9 cellular contexts compared by ENCODE assay signal in the genomic region with DNA sequence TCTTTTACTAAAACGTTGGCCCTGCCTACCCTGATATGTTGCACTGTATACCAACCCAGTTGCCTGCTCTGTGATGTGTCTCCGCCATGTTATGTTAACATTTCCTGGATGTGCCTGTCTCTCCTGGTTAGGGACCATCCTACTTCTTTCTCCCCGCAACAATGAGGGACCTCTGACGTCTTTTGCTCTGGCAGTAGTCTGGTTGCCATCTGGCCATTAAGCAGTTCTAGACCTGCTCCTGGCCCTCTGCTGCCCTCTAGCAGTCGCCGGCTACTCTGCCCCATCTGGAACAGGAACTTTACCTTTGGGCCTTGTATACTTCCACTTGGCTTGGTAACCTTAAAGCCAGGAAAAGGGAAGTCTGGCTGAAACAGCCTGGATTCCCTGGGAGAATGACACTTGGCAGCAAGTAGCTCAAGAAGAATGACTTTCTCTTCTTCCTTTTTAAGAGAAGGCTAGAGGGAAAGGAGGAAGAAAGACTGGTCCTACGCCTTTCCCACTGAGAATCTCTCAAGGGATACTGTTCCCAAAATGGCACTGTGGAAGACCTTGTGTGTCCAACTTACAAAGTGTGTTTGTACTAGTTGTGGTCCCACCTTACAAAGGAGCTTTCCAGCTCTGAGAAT.
DNase-seq lines count a peak whose midpoint lies in the region; ATAC-seq, FAIRE-seq and TF ChIP-seq lines count a peak whose summit lies in the region.
"Had no signal": no experiment of that assay in that cellular context is flagged by ENCODE, and none has a peak within 500 bp of the region (broad histone marks: within the 10 kb centered on the region; RNA-seq: fewer than 3 reads in every experiment).

No MANE protein-coding gene starts in this region.

- no TSS peak for BruUV-seq in IMR-90 (replicated peaks; lab: Mats Ljungman, UMichigan)

- no peak overlapping the region for H2BK5ac ChIP-seq in IMR-90 (ENCODE audit: low read depth, low read length, poor library complexity, severe bottlenecking)

- H3K27me3 ChIP-seq in BLaER1 treated with 17β-estradiol and CSF1 and Interleukin-3, amounts not matched to agents 10 nM and 100 nM, result peaks cover 85 to 100% (median 98%) of the 10 kb centered on the region in 11 experiments
- H3K27me3 ChIP-seq in IMR-90 (ENCODE audit: control insufficient read depth, insufficient read depth, low read length) (no peaks in the 10 kb centered on the region; the same call in 1 of the 2 replicates), SJCRH30 (no peaks in the 10 kb centered on the region), bronchial epithelial cell (ENCODE audit: control insufficient read depth, insufficient read depth, low read length) (no peaks in the 10 kb centered on the region)

- H2BK120ac ChIP-seq in IMR-90 (ENCODE audit: low read depth, low read length), result no peak overlapping the region

- in situ Hi-C loops in IMR-90 (cut with MboI; ENCODE audit: low sequenced_read_pairs), result no loop called here

- no peak overlapping the region for H4K91ac ChIP-seq in IMR-90 (ENCODE audit: insufficient read depth, low read depth, low read length)

- H3K56ac ChIP-seq in IMR-90 (ENCODE audit: extremely low read depth, insufficient read depth, low read length), result no peak overlapping the region

- H2BK20ac ChIP-seq in IMR-90 (ENCODE audit: low read depth, low read length), result no peak overlapping the region

- no peaks in the 10 kb centered on the region for H3K79me1 ChIP-seq in IMR-90 (ENCODE audit: low read depth in 1 of 2, low read length in 2 of 2)

- H2AFZ ChIP-seq in IMR-90 (replicated peaks; ENCODE audit: low read length, poor library complexity), result no peak overlapping the region

- no peak for TF ChIP-seq POLR2A in IMR-90 (IDR thresholded peaks at IDR 0.05; ENCODE audit: low read depth, low read length)

- CTCF ChIA-PET in IMR-90 (lab: Yijun Ruan, JAX), result interaction anchor here (0.6 to 1.7 kb wide), 2 partner anchors 10 to 129 kb away, joined by 3 to 4 read pairs; no protein-coding TSS in a partner anchor

- H3K36me3 ChIP-seq in BLaER1 treated with 17β-estradiol and CSF1 and Interleukin-3, amounts not matched to agents 10 nM and 100 nM, result no peaks in the 10 kb centered on the region
- H3K36me3 ChIP-seq in IMR-90 (ENCODE audit: control insufficient read depth, insufficient read depth, low read length), result no peaks in the 10 kb centered on the region
- no peaks in the 10 kb centered on the region for H3K36me3 ChIP-seq in SJCRH30
- no peaks in the 10 kb centered on the region for H3K36me3 ChIP-seq in bronchial epithelial cell (ENCODE audit: control insufficient read depth, insufficient read depth, low read length)
- H3K36me3 ChIP-seq: thoracic aorta had no signal

- no peak overlapping the region for H3K4me3 ChIP-seq in BLaER1 treated with 17β-estradiol and CSF1 and Interleukin-3, amounts not matched to agents 10 nM and 100 nM
- H3K4me3 ChIP-seq in IMR-90 (ENCODE audit: insufficient read depth, low read depth, low read length), result no peak overlapping the region
- H3K4me3 ChIP-seq in SJCRH30, result no peak overlapping the region
- no peak overlapping the region for H3K4me3 ChIP-seq in bronchial epithelial cell (ENCODE audit: low read depth, low read length)
- H3K4me3 ChIP-seq: thoracic aorta had no signal

- peak overlapping the region in 8 of 11 experiments; percentile 35 to 72 (median 52); a peak in 13 of 22 replicates for H3K27ac ChIP-seq in BLaER1 treated with 17β-estradiol and CSF1 and Interleukin-3, amounts not matched to agents 10 nM and 100 nM
- no peak overlapping the region for H3K27ac ChIP-seq in IMR-90 (ENCODE audit: insufficient read depth, low read length)
- H3K27ac ChIP-seq in SJCRH30, result peak overlapping the region; percentile 97
- H3K27ac ChIP-seq: thoracic aorta had no signal

- ATAC-seq in GM18909 (IDR thresholded peaks at IDR 0.05; ENCODE audit: poor library complexity, unreplicated experiment) (peak; percentile 64), IMR-90 (ENCODE audit: low read depth) (no peak; the same call in 1 of the 2 replicates), GM18520 (IDR thresholded peaks at IDR 0.05; ENCODE audit: unreplicated experiment) (no peak), GM21423 (IDR thresholded peaks at IDR 0.05; ENCODE audit: unreplicated experiment) (no peak)

- H4K20me1 ChIP-seq in BLaER1 treated with 17β-estradiol and CSF1 and Interleukin-3, amounts not matched to agents 10 nM and 100 nM, result no peaks in the 10 kb centered on the region; a peak in 1 of 22 replicates
- no peaks in the 10 kb centered on the region for H4K20me1 ChIP-seq in IMR-90 (ENCODE audit: insufficient read depth, low read length)

- H3K23ac ChIP-seq in IMR-90 (ENCODE audit: low read depth, low read length), result no peak overlapping the region

- POLR2A ChIA-PET in IMR-90 (lab: Charles Lee; ENCODE audit: unreplicated experiment), result no interaction called here

- TF ChIP-seq CTCF in IMR-90 (conservative IDR thresholded peaks at IDR 0.05; ENCODE audit: low read depth, low read length) (peak; percentile 33; the same call in 1 of the 2 replicates), bronchial epithelial cell (IDR thresholded peaks at IDR 0.05; ENCODE audit: insufficient read depth, low read length, severe bottlenecking) (peak; percentile 74)

- H3K4me2 ChIP-seq in BLaER1 treated with 17β-estradiol and CSF1 and Interleukin-3, amounts not matched to agents 10 nM and 100 nM, result peak overlapping the region; percentile 34 to 69 (median 62); a peak in 19 of 22 replicates
- H3K4me2 ChIP-seq in IMR-90 (ENCODE audit: low read depth, low read length), result no peak overlapping the region

- dilution Hi-C loops in IMR-90 (cut with HindIII; ENCODE audit: low sequenced_read_pairs, unreplicated experiment), result no loop called here

- peak; percentile 52 for FAIRE-seq in bronchial epithelial cell (lab: Jason Lieb, UNC)

- peaks cover 6 to 18% (median 9%) of the 10 kb centered on the region in 11 experiments for H3K9me3 ChIP-seq in BLaER1 treated with 17β-estradiol and CSF1 and Interleukin-3, amounts not matched to agents 10 nM and 100 nM (replicated peaks in 1 of 11)
- H3K9me3 ChIP-seq in IMR-90 (ENCODE audit: control insufficient read depth, insufficient read depth, low read length), result no peaks in the 10 kb centered on the region
- no peaks in the 10 kb centered on the region for H3K9me3 ChIP-seq in SJCRH30 (replicated peaks)
- H3K9me3 ChIP-seq: thoracic aorta had no signal

- H4K5ac ChIP-seq in IMR-90 (ENCODE audit: low read depth, low read length), result no peak overlapping the region

- WGBS in IMR-90 (ENCODE audit: extremely low coverage in 2 of 2, insufficient read length in 1 of 2), 2 experiments, result 45% methylated on average over 5 of the region's 7 CpGs; no CpG with 5 or more reads in 1 of the 2 experiments

- intact Hi-C loops in IMR-90 (cut with micrococcal nuclease), result loop anchor here (1.0 kb wide), 1 partner anchor 130 kb away; no protein-coding TSS in a partner anchor

- peaks cover 13 to 23% (median 18%) of the 10 kb centered on the region in 10 experiments; a peak in 17 of 20 replicates for H3K4me1 ChIP-seq in BLaER1 treated with 17β-estradiol and CSF1 and Interleukin-3, amounts not matched to agents 10 nM and 100 nM
- no peaks in the 10 kb centered on the region for H3K4me1 ChIP-seq in IMR-90 (ENCODE audit: control insufficient read depth, insufficient read depth, low read length)
- peaks cover 34% of the 10 kb centered on the region for H3K4me1 ChIP-seq in SJCRH30

- H3K9me1 ChIP-seq in IMR-90 (ENCODE audit: insufficient read depth, low read length), result no peaks in the 10 kb centered on the region

- no peak overlapping the region for H4K8ac ChIP-seq in IMR-90 (ENCODE audit: low read depth in 2 of 2, low read length in 2 of 2)

- TF ChIP-seq RAD21 in IMR-90 (IDR thresholded peaks at IDR 0.05; ENCODE audit: low read length), result no peak

- H3K18ac ChIP-seq in IMR-90 (ENCODE audit: low read depth, low read length), result no peak overlapping the region

- H3K4ac ChIP-seq in IMR-90 (ENCODE audit: low read depth, low read length), result no peak overlapping the region

- no peak overlapping the region for H3K14ac ChIP-seq in IMR-90 (replicated peaks; ENCODE audit: low read depth, low read length)

- peak overlapping the region in 1 of 11 experiments; percentile 18; a peak in 2 of 22 replicates for H3K9ac ChIP-seq in BLaER1 treated with 17β-estradiol and CSF1 and Interleukin-3, amounts not matched to agents 10 nM and 100 nM
- no peak overlapping the region for H3K9ac ChIP-seq in IMR-90 (ENCODE audit: low read depth, low read length)

- no peak overlapping the region for H2AK5ac ChIP-seq in IMR-90 (ENCODE audit: low read depth, low read length)

- no peak overlapping the region for H2BK15ac ChIP-seq in IMR-90 (ENCODE audit: low read depth, low read length)

- peak; percentile 5 for DNase-seq in IMR-90
- DNase-seq in SJCRH30, result peak; percentile 71 to 80
- DNase-seq in bronchial epithelial cell (ENCODE audit: low read depth), result peak; percentile 18
- peak; percentile 19 for DNase-seq in medulla oblongata (ENCODE audit: extremely low spot score)

- H2AK9ac ChIP-seq in IMR-90 (replicated peaks; ENCODE audit: low read depth, low read length, poor library complexity), result no peak overlapping the region

TF ChIP-seq in IMR-90, 13 proteins besides CTCF, POLR2A, EP300 and RAD21:
- TF ChIP-seq, protein P1, sequence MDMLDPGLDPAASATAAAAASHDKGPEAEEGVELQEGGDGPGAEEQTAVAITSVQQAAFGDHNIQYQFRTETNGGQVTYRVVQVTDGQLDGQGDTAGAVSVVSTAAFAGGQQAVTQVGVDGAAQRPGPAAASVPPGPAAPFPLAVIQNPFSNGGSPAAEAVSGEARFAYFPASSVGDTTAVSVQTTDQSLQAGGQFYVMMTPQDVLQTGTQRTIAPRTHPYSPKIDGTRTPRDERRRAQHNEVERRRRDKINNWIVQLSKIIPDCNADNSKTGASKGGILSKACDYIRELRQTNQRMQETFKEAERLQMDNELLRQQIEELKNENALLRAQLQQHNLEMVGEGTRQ (IDR thresholded peaks at IDR 0.05; ENCODE audit: low read depth, low read length), result no peak

Comparison
In these comparisons a context has a peak if more than half of its experiments do, and no peak if none do; other contexts are left out.
1. DNase-seq: peak in every context shown above with its lines; median percentile 76 in SJCRH30; 19 in medulla oblongata; 18 in bronchial epithelial cell; 5 in IMR-90.